Comparison of ENCODE assay signal across 15 cellular contexts in genomic region chr17:858941-859452, GRCh38.
A peak's percentile ranks its signal among the peaks of the same experiment; 100 is the strongest.
DNase-seq lines count a peak whose midpoint lies in the region; ATAC-seq, FAIRE-seq and TF ChIP-seq lines count a peak whose summit lies in the region.
"Had no signal": no experiment of that assay in that cellular context is flagged by ENCODE, and none has a peak within 500 bp of the region (broad histone marks: within the 10 kb centered on the region; RNA-seq: fewer than 3 reads in every experiment).

No MANE protein-coding gene starts in this region.

- H3K36me3 ChIP-seq in liver (ENCODE audit: control insufficient read depth in 4 of 4, insufficient read depth in 3 of 4, low read depth in 1 of 4, low read length in 3 of 4) (no peaks in the 10 kb centered on the region), HepG2 (replicated peaks in 1 of 2; ENCODE audit: control insufficient read depth in 1 of 2, insufficient read depth in 2 of 2, low read length in 2 of 2) (no peaks in the 10 kb centered on the region; a peak in 1 of 5 replicates), kidney (ENCODE audit: control insufficient read depth in 1 of 2, insufficient read depth in 2 of 2, low read length in 2 of 2) (no peaks in the 10 kb centered on the region)

- no peak for TF ChIP-seq CTCF in liver (IDR thresholded peaks at IDR 0.05; ENCODE audit: low read depth, low read length, missing input control)
- TF ChIP-seq CTCF in HepG2 (CRISPR knock-in tag; IDR thresholded peaks at IDR 0.05), result no peak
- no peak for TF ChIP-seq CTCF in kidney (IDR thresholded peaks at IDR 0.05; ENCODE audit: borderline replicate concordance, extremely low read depth, insufficient read depth)

- H3K4me3 ChIP-seq in liver (ENCODE audit: low read depth in 1 of 3, low read length in 3 of 3) (no peak overlapping the region), HepG2 (replicated peaks in 1 of 3; ENCODE audit: insufficient read depth in 1 of 3, low read depth in 2 of 3, low read length in 3 of 3) (no peak overlapping the region), kidney (ENCODE audit: low read length in 2 of 2) (no peak overlapping the region)
- H3K4me3 ChIP-seq: MG63, mucosa of descending colon had no signal

- no peak overlapping the region for H3K4me2 ChIP-seq in HepG2 (ENCODE audit: low read depth, low read length)

- no peaks in the 10 kb centered on the region for H3K9me3 Mint-ChIP-seq in activated T-cell treated with anti-CD3 and anti-CD28 coated beads, Interleukin-2, amount 50 U/mL, for 24 hours

- no TSS peak for BruUV-seq in HepG2 (replicated peaks; lab: Mats Ljungman, UMichigan)

- H3K27me3 ChIP-seq in liver (ENCODE audit: control insufficient read depth in 4 of 4, insufficient read depth in 4 of 4, low read length in 3 of 4) (no peaks in the 10 kb centered on the region), HepG2 (ENCODE audit: control insufficient read depth in 1 of 2, insufficient read depth in 2 of 2, low read length in 2 of 2) (no peaks in the 10 kb centered on the region)
- H3K27me3 ChIP-seq: MG63 had no signal

- no peaks in the 10 kb centered on the region for H3K4me1 Mint-ChIP-seq in activated T-cell treated with anti-CD3 and anti-CD28 coated beads, Interleukin-2, amount 50 U/mL, for 24 hours (ENCODE audit: low read depth)

- no peaks in the 10 kb centered on the region for H4K20me1 ChIP-seq in HepG2 (ENCODE audit: insufficient read depth, low read length)

- no peak for DNase-seq in HepG2 (ENCODE audit: low spot score)
- no peak for DNase-seq in kidney
- DNase-seq in sciatic nerve (ENCODE audit: low spot score), result no peak
- no peak for DNase-seq in activated T-cell treated with anti-CD3 and anti-CD28 coated beads, Interleukin-2, amount 50 U/mL, for 24 hours
- no peak for DNase-seq in HTR-8/SVneo (ENCODE audit: insufficient read length, low spot score)
- DNase-seq: activated CD4-positive, CD25-positive, alpha-beta regulatory T cell treated with anti-CD3 and anti-CD28 coated beads, Interleukin-2, amount 50 U/mL, for 72 hours; activated T-cell treated with anti-CD3 and anti-CD28 coated beads, Interleukin-2, amount 50 U/mL, for 48 hours; amniotic stem cell; MG63 had no signal

- CTCF ChIA-PET in HepG2 (lab: Yijun Ruan, JAX; ENCODE audit: low intra/inter-chr PET ratio, low total read pairs), result no interaction called here

- TF ChIP-seq RAD21 in liver (IDR thresholded peaks at IDR 0.05) (no peak), HepG2 (CRISPR knock-in tag; IDR thresholded peaks at IDR 0.05) (no peak)

- H3K9me3 ChIP-seq in liver (ENCODE audit: control insufficient read depth in 4 of 4, low read length in 3 of 4), result no peaks in the 10 kb centered on the region
- no peaks in the 10 kb centered on the region for H3K9me3 ChIP-seq in HepG2 (ENCODE audit: low read length)
- no peaks in the 10 kb centered on the region for H3K9me3 ChIP-seq in kidney (ENCODE audit: control insufficient read depth in 1 of 2, low read length in 2 of 2)
- H3K9me3 ChIP-seq: MG63, mucosa of descending colon had no signal

- no peak overlapping the region for H3K9ac ChIP-seq in liver (ENCODE audit: low read depth in 1 of 2, low read length in 2 of 2)
- H3K9ac ChIP-seq in HepG2 (ENCODE audit: insufficient read depth, low read depth, low read length), result no peak overlapping the region
- no peak overlapping the region for H3K9ac ChIP-seq in kidney (ENCODE audit: low read length in 2 of 2)

- peaks cover 13% of the 10 kb centered on the region for H3K27me3 Mint-ChIP-seq in activated T-cell treated with anti-CD3 and anti-CD28 coated beads, Interleukin-2, amount 50 U/mL, for 24 hours

- H3K4me1 ChIP-seq in liver (ENCODE audit: control insufficient read depth in 4 of 4, insufficient read depth in 4 of 4, low read length in 3 of 4), result peaks cover 0 to 16% (median 10%) of the 10 kb centered on the region in 4 donors
- peaks cover 8% of the 10 kb centered on the region for H3K4me1 ChIP-seq in HepG2 (ENCODE audit: insufficient read depth, low read length)
- peaks cover 0 to 3% of the 10 kb centered on the region in 2 donors for H3K4me1 ChIP-seq in kidney (ENCODE audit: control insufficient read depth in 1 of 2, insufficient read depth in 1 of 2, low read depth in 1 of 2, low read length in 2 of 2)

- TF ChIP-seq EP300 in HepG2 (IDR thresholded peaks at IDR 0.05; ENCODE audit: low read depth in 2 of 2, low read length in 2 of 2), result no peak
- no peak for TF ChIP-seq EP300 in HepG2 (CRISPR knock-in tag; IDR thresholded peaks at IDR 0.05; ENCODE audit: borderline replicate concordance)

- in situ Hi-C loops in HepG2 (cut with HindIII; ENCODE audit: extremely low pct_ligation_motif_present, low pct_unique_long_range_greater_than_20kb), result no loop called here

- POLR2A ChIA-PET in HepG2 (lab: Yijun Ruan, JAX), result no interaction called here

- WGBS in liver, result 82% methylated on average over 11 of the region's 11 CpGs
- WGBS in HepG2 (ENCODE audit: low lambda C conversion rate), result 97% methylated on average over 11 of the region's 11 CpGs

- TF ChIP-seq POLR2A in HepG2 (IDR thresholded peaks at IDR 0.05; ENCODE audit: insufficient read depth in 1 of 2, low read depth in 2 of 2, low read length in 2 of 2), result no peak

- intact Hi-C loops in HepG2 (cut with micrococcal nuclease; ENCODE audit: unreplicated experiment), result no loop called here
- intact Hi-C loops in kidney (cut with DNase I), result no loop called here
- intact Hi-C loops in sciatic nerve (cut with DNase I), result no loop called here

- FAIRE-seq in HepG2 (lab: Jason Lieb, UNC), result no peak
- FAIRE-seq in kidney (lab: Jason Lieb, UNC), result no peak
- FAIRE-seq in HTR-8/SVneo (lab: Jason Lieb, UNC), result no peak
- FAIRE-seq: H54, urothelium cell line had no signal

- H3K36me3 Mint-ChIP-seq in activated T-cell treated with anti-CD3 and anti-CD28 coated beads, Interleukin-2, amount 50 U/mL, for 24 hours (ENCODE audit: low read depth), result no peaks in the 10 kb centered on the region

- H3K4me3 Mint-ChIP-seq in activated T-cell treated with anti-CD3 and anti-CD28 coated beads, Interleukin-2, amount 50 U/mL, for 24 hours, result no peak overlapping the region

- no peak for ATAC-seq in HepG2
- peak; percentile 37 for ATAC-seq in sciatic nerve
- no peak for ATAC-seq in HG03159 (IDR thresholded peaks at IDR 0.05; ENCODE audit: unreplicated experiment)
- ATAC-seq in GM19455 (IDR thresholded peaks at IDR 0.05; ENCODE audit: unreplicated experiment), result no peak

- no peak overlapping the region for H2AFZ ChIP-seq in HepG2 (ENCODE audit: low read length)

- no peaks in the 10 kb centered on the region for H3K79me2 ChIP-seq in HepG2 (ENCODE audit: insufficient read depth, low read length)

- no peak overlapping the region for H3K27ac Mint-ChIP-seq in activated T-cell treated with anti-CD3 and anti-CD28 coated beads, Interleukin-2, amount 50 U/mL, for 24 hours

- H3K27ac ChIP-seq in liver (ENCODE audit: low read depth in 1 of 2, low read length in 2 of 2), result peak overlapping the region; percentile 39 to 69
- no peak overlapping the region for H3K27ac ChIP-seq in HepG2 (ENCODE audit: extremely low read length, insufficient read depth, low read length)
- peak overlapping the region; percentile 63 to 71 for H3K27ac ChIP-seq in kidney (ENCODE audit: low read depth in 2 of 2, low read length in 2 of 2)

TF ChIP-seq in liver, 16 proteins besides CTCF, POLR2A, EP300 and RAD21 (continues in another document):
- no peak for TF ChIP-seq SP1 (IDR thresholded peaks at IDR 0.05)
- TF ChIP-seq MAX (IDR thresholded peaks at IDR 0.05), result no peak
- no peak for TF ChIP-seq ATF3 (IDR thresholded peaks at IDR 0.05)
- no peak for TF ChIP-seq TAF1 (conservative IDR thresholded peaks at IDR 0.05)
- TF ChIP-seq EGR1 (IDR thresholded peaks at IDR 0.05; ENCODE audit: low read depth in 2 of 2), result no peak
- no peak for TF ChIP-seq FOXA2 (IDR thresholded peaks at IDR 0.05)
- TF ChIP-seq HNF4A (conservative IDR thresholded peaks at IDR 0.05), result no peak
- TF ChIP-seq NR2F2 (IDR thresholded peaks at IDR 0.05), result peak; percentile 35
- TF ChIP-seq HNF4G (IDR thresholded peaks at IDR 0.05), result no peak

TF ChIP-seq in HepG2, 621 proteins besides CTCF, POLR2A, EP300 and RAD21 (continues in another document):
- TF ChIP-seq REXO4 (CRISPR knock-in tag; IDR thresholded peaks at IDR 0.05; ENCODE audit: borderline replicate concordance) (no peak), ZNF784 (CRISPR knock-in tag; IDR thresholded peaks at IDR 0.05; ENCODE audit: borderline replicate concordance) (no peak), ZNF547 (CRISPR knock-in tag; IDR thresholded peaks at IDR 0.05) (no peak), ZBTB7B (CRISPR knock-in tag; IDR thresholded peaks at IDR 0.05) (no peak), ZBTB1 (CRISPR knock-in tag; IDR thresholded peaks at IDR 0.05; ENCODE audit: borderline replicate concordance) (no peak), SMAD1 (CRISPR knock-in tag; IDR thresholded peaks at IDR 0.05; ENCODE audit: borderline replicate concordance, low read depth) (no peak), MAFG (CRISPR knock-in tag; IDR thresholded peaks at IDR 0.05) (no peak), CC2D1A (CRISPR knock-in tag; IDR thresholded peaks at IDR 0.05) (no peak), ZFP36 (IDR thresholded peaks at IDR 0.05; ENCODE audit: borderline replicate concordance, low read depth, low read length, partially characterized antibody) (no peak), PATZ1 (CRISPR knock-in tag; IDR thresholded peaks at IDR 0.05) (no peak), PRPF4 (IDR thresholded peaks at IDR 0.05; ENCODE audit: low read depth, low read length, poor library complexity, severe bottlenecking) (no peak), ZNF282 (IDR thresholded peaks at IDR 0.05; ENCODE audit: partially characterized antibody) (no peak)
